25 cellular contexts compared by ENCODE assay signal in genomic region chr21:46388896-46389295, GRCh38.
A peak's percentile ranks its signal among the peaks of the same experiment; 100 is the strongest.
DNase-seq lines count a peak whose midpoint lies in the region; ATAC-seq and TF ChIP-seq lines count a peak whose summit lies in the region.
"Had no signal": no experiment of that assay in that cellular context is flagged by ENCODE, and none has a peak within 500 bp of the region (broad histone marks: within the 10 kb centered on the region; RNA-seq: fewer than 3 reads in every experiment).

No MANE protein-coding gene starts in this region.

- H3K36me3 Mint-ChIP-seq in nephron progenitor cell (ENCODE audit: low read depth), result peaks cover 46% of the 10 kb centered on the region
- peaks cover 9 to 26% of the 10 kb centered on the region in 2 donors for H3K36me3 Mint-ChIP-seq in activated T-cell treated with anti-CD3 and anti-CD28 coated beads, Interleukin-2, amount 50 U/mL, for 72 hours (ENCODE audit: insufficient read depth in 2 of 2)

- WGBS in psoas muscle, 3 donors, result 80 to 88% (median 86%) methylated on average over 23 of the region's 23 CpGs
- WGBS in stomach, 5 donors, result 95 to 97% (median 96%) methylated on average over 22 to 23 of the region's 23 CpGs

- H3K27ac ChIP-seq in VCaP, result peak overlapping the region; percentile 32; the same call in 1 of the 2 replicates
- H3K27ac ChIP-seq in psoas muscle, result peak overlapping the region; percentile 92
- H3K27ac ChIP-seq in stomach, result no peak overlapping the region
- H3K27ac ChIP-seq: C4-2B, SJSA1 had no signal

- H3K4me1 ChIP-seq in psoas muscle (peaks cover 44% of the 10 kb centered on the region), stomach (peaks cover 6 to 9% (median 8%) of the 10 kb centered on the region in 4 donors)
- H3K4me1 ChIP-seq: Caco-2, SJSA1 had no signal

- peaks cover 51% of the 10 kb centered on the region for H3K4me1 Mint-ChIP-seq in nephron progenitor cell
- no peaks in the 10 kb centered on the region for H3K4me1 Mint-ChIP-seq in activated T-cell treated with anti-CD3 and anti-CD28 coated beads, Interleukin-2, amount 50 U/mL, for 72 hours (ENCODE audit: low read depth)
- H3K4me1 Mint-ChIP-seq: B cell had no signal

- H3K9me3 ChIP-seq in psoas muscle, result no peaks in the 10 kb centered on the region
- H3K9me3 ChIP-seq in stomach, result no peaks in the 10 kb centered on the region
- H3K9me3 ChIP-seq: Caco-2, MG63, SJSA1 had no signal

- H3K27me3 ChIP-seq in psoas muscle (ENCODE audit: insufficient read depth in 3 of 3, low read length in 2 of 3) (no peaks in the 10 kb centered on the region), stomach (no peaks in the 10 kb centered on the region)
- H3K27me3 ChIP-seq: MG63, SJSA1 had no signal

- TF ChIP-seq POLR2A in stomach (IDR thresholded peaks at IDR 0.05), result no peak

- no peak overlapping the region for H3K4me3 Mint-ChIP-seq in nephron progenitor cell
- H3K4me3 Mint-ChIP-seq in activated T-cell treated with anti-CD3 and anti-CD28 coated beads, Interleukin-2, amount 50 U/mL, for 72 hours, result no peak overlapping the region
- H3K4me3 Mint-ChIP-seq: B cell; CD8-positive, alpha-beta T cell had no signal

- TF ChIP-seq EP300 in stomach (IDR thresholded peaks at IDR 0.05), result no peak

- DNase-seq in nephron progenitor cell (no peak), psoas muscle (peak; percentile 45 to 69), stomach (no peak)
- no peak for DNase-seq in activated CD4-positive, CD25-positive, alpha-beta regulatory T cell (lab: John Stamatoyannopoulos, UW)
- no peak for DNase-seq in activated T-cell treated with anti-CD3 and anti-CD28 coated beads, Interleukin-2, amount 50 U/mL, for 72 hours
- DNase-seq: Caco-2; CD8-positive, alpha-beta T cell; DMS79 treated with DMSO at 0.1 percent for 48 hours; GF-D8; IMR-90; KG1; MG63; NCI-H2029; NCI-H446; NCI-H526; NCI-H82; NK-92 treated with Interleukin-12 subunit alpha and Interleukin-12 subunit beta, amount 100 ng/mL, for 24 hours; Right ventricle myocardium superior; RPMI8226 had no signal

- peak in 3 of 4 donors; percentile 7 to 18 (median 15) for ATAC-seq in psoas muscle
- no peak for ATAC-seq in activated T-cell treated with anti-CD3 and anti-CD28 coated beads, Interleukin-2, amount 50 U/mL, for 72 hours (replicated peaks in 1 of 2)
- ATAC-seq in HG02678 (IDR thresholded peaks at IDR 0.05; ENCODE audit: unreplicated experiment), result no peak
- ATAC-seq: CD8-positive, alpha-beta T cell; HCT116 had no signal

- H3K36me3 ChIP-seq in psoas muscle (ENCODE audit: insufficient read depth in 1 of 2, low read depth in 1 of 2) (peaks cover 0 to 95% of the 10 kb centered on the region in 2 donors), stomach (peaks cover 28 to 99% (median 93%) of the 10 kb centered on the region in 4 donors)

- intact Hi-C loops in psoas muscle (cut with DNase I) (no loop called here), stomach (cut with DNase I; ENCODE audit: low total_unique reads) (no loop called here)

- peak overlapping the region; percentile 25 for H3K27ac Mint-ChIP-seq in nephron progenitor cell
- H3K27ac Mint-ChIP-seq in activated T-cell treated with anti-CD3 and anti-CD28 coated beads, Interleukin-2, amount 50 U/mL, for 72 hours, result no peak overlapping the region
- H3K27ac Mint-ChIP-seq: B cell; CD8-positive, alpha-beta T cell had no signal

- H3K4me3 ChIP-seq in psoas muscle (no peak overlapping the region), stomach (no peak overlapping the region)
- H3K4me3 ChIP-seq: MG63, SJSA1 had no signal

- H3K9me3 Mint-ChIP-seq in nephron progenitor cell, result peaks cover 1% of the 10 kb centered on the region
- peaks cover 3 to 8% of the 10 kb centered on the region in 2 donors for H3K9me3 Mint-ChIP-seq in activated T-cell treated with anti-CD3 and anti-CD28 coated beads, Interleukin-2, amount 50 U/mL, for 72 hours
- H3K9me3 Mint-ChIP-seq: CD8-positive, alpha-beta T cell had no signal

- H3K27me3 Mint-ChIP-seq in nephron progenitor cell (ENCODE audit: low read depth, poor library complexity), result no peaks in the 10 kb centered on the region
- no peaks in the 10 kb centered on the region for H3K27me3 Mint-ChIP-seq in activated T-cell treated with anti-CD3 and anti-CD28 coated beads, Interleukin-2, amount 50 U/mL, for 72 hours (ENCODE audit: low read depth)
- H3K27me3 Mint-ChIP-seq: B cell had no signal

- TF ChIP-seq CTCF in VCaP (conservative IDR thresholded peaks at IDR 0.05) (no peak), nephron progenitor cell (IDR thresholded peaks at IDR 0.05) (no peak), psoas muscle (IDR thresholded peaks at IDR 0.05) (no peak), stomach (IDR thresholded peaks at IDR 0.05) (no peak)

Comparison
In these comparisons a context has a peak if more than half of its experiments do, and no peak if none do; other contexts are left out.
1. H3K27ac ChIP-seq: peak in VCaP (single experiment) and psoas muscle (single experiment); none in stomach (0 of 5).
2. DNase-seq: peak in psoas muscle (2 of 2); none in nephron progenitor cell (single experiment), activated CD4-positive, CD25-positive, alpha-beta regulatory T cell (0 of 4), activated T-cell treated with anti-CD3 and anti-CD28 coated beads, Interleukin-2, amount 50 U/mL, for 72 hours (0 of 2) and stomach (single experiment).
3. ATAC-seq: peak in psoas muscle (3 of 4); none in activated T-cell treated with anti-CD3 and anti-CD28 coated beads, Interleukin-2, amount 50 U/mL, for 72 hours (0 of 2) and HG02678 (single experiment).